ENCODE assay signal across 1 cellular context in genomic region chr9:37784640-37785483, GRCh38.
TF ChIP-seq lines count a peak whose summit lies in the region.

EXOSC3 (minus strand) TSS chr9:37785064; CDS start chr9:37785044, 20 bp downstream.

TF ChIP-seq in HEK293, 187 proteins besides CTCF, POLR2A, EP300 and RAD21 (continued from another document):
- TF ChIP-seq, protein P1, sequence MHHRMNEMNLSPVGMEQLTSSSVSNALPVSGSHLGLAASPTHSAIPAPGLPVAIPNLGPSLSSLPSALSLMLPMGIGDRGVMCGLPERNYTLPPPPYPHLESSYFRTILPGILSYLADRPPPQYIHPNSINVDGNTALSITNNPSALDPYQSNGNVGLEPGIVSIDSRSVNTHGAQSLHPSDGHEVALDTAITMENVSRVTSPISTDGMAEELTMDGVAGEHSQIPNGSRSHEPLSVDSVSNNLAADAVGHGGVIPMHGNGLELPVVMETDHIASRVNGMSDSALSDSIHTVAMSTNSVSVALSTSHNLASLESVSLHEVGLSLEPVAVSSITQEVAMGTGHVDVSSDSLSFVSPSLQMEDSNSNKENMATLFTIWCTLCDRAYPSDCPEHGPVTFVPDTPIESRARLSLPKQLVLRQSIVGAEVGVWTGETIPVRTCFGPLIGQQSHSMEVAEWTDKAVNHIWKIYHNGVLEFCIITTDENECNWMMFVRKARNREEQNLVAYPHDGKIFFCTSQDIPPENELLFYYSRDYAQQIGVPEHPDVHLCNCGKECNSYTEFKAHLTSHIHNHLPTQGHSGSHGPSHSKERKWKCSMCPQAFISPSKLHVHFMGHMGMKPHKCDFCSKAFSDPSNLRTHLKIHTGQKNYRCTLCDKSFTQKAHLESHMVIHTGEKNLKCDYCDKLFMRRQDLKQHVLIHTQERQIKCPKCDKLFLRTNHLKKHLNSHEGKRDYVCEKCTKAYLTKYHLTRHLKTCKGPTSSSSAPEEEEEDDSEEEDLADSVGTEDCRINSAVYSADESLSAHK (tag by site-specific recombination; IDR thresholded peaks at IDR 0.05): no peak
- 0 out of 2 replicates have a peak, but pooled peaks have one; percentile 63 for TF ChIP-seq ZFP69B (tag by site-specific recombination; IDR thresholded peaks at IDR 0.05)
- TF ChIP-seq ZNF623 (tag by site-specific recombination; IDR thresholded peaks at IDR 0.05): no peak
- peak; percentile 49 for TF ChIP-seq ZNF629 (tag by site-specific recombination; IDR thresholded peaks at IDR 0.05)
- TF ChIP-seq SCRT1 (tag by site-specific recombination; IDR thresholded peaks at IDR 0.05; ENCODE audit: borderline replicate concordance): no peak
- TF ChIP-seq EGR2 (tag by site-specific recombination; IDR thresholded peaks at IDR 0.05; ENCODE audit: low read depth): no peak
- TF ChIP-seq ZNF626 (tag by site-specific recombination; IDR thresholded peaks at IDR 0.05): no peak
- 0 out of 2 replicates have a peak, but pooled peaks have one; percentile 33 for TF ChIP-seq ZNF24 (tag by site-specific recombination; IDR thresholded peaks at IDR 0.05)
- TF ChIP-seq SCRT2 (tag by site-specific recombination; IDR thresholded peaks at IDR 0.05): no peak
- no peak for TF ChIP-seq ZNF837 (tag by site-specific recombination; IDR thresholded peaks at IDR 0.05)
- 0 out of 2 replicates have a peak, but pooled peaks have one; percentile 12 for TF ChIP-seq ZBTB8A (tag by site-specific recombination; IDR thresholded peaks at IDR 0.05)
- TF ChIP-seq, protein P2, sequence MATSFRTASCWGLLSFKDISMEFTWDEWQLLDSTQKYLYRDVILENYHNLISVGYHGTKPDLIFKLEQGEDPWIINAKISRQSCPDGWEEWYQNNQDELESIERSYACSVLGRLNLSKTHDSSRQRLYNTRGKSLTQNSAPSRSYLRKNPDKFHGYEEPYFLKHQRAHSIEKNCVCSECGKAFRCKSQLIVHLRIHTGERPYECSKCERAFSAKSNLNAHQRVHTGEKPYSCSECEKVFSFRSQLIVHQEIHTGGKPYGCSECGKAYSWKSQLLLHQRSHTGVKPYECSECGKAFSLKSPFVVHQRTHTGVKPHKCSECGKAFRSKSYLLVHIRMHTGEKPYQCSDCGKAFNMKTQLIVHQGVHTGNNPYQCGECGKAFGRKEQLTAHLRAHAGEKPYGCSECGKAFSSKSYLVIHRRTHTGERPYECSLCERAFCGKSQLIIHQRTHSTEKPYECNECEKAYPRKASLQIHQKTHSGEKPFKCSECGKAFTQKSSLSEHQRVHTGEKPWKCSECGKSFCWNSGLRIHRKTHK (tag by site-specific recombination; IDR thresholded peaks at IDR 0.05): no peak
- no peak for TF ChIP-seq KLF7 (tag by site-specific recombination; IDR thresholded peaks at IDR 0.05; ENCODE audit: borderline replicate concordance)
- TF ChIP-seq INSM2 (tag by site-specific recombination; IDR thresholded peaks at IDR 0.05): no peak
- TF ChIP-seq GLI4 (tag by site-specific recombination; IDR thresholded peaks at IDR 0.05): no peak
- TF ChIP-seq ZNF335 (tag by site-specific recombination; conservative IDR thresholded peaks at IDR 0.05): peak; percentile 91
- no peak for TF ChIP-seq TRIM28 (IDR thresholded peaks at IDR 0.05; ENCODE audit: borderline replicate concordance, low read length)
- TF ChIP-seq ZNF248 (tag by site-specific recombination; IDR thresholded peaks at IDR 0.05): no peak
- TF ChIP-seq ZNF23 (tag by site-specific recombination; IDR thresholded peaks at IDR 0.05; ENCODE audit: borderline replicate concordance): no peak
- peak; percentile 81 for TF ChIP-seq ZNF501 (tag by site-specific recombination; IDR thresholded peaks at IDR 0.05)
- TF ChIP-seq ZNF391 (tag by site-specific recombination; IDR thresholded peaks at IDR 0.05; ENCODE audit: borderline replicate concordance, low read depth): no peak
- TF ChIP-seq, protein P3, sequence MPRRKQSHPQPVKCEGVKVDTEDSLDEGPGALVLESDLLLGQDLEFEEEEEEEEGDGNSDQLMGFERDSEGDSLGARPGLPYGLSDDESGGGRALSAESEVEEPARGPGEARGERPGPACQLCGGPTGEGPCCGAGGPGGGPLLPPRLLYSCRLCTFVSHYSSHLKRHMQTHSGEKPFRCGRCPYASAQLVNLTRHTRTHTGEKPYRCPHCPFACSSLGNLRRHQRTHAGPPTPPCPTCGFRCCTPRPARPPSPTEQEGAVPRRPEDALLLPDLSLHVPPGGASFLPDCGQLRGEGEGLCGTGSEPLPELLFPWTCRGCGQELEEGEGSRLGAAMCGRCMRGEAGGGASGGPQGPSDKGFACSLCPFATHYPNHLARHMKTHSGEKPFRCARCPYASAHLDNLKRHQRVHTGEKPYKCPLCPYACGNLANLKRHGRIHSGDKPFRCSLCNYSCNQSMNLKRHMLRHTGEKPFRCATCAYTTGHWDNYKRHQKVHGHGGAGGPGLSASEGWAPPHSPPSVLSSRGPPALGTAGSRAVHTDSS (tag by site-specific recombination; IDR thresholded peaks at IDR 0.05): no peak
- no peak for TF ChIP-seq ZNF530 (tag by site-specific recombination; IDR thresholded peaks at IDR 0.05; ENCODE audit: low read depth)
- no peak for TF ChIP-seq ZNF529 (tag by site-specific recombination; IDR thresholded peaks at IDR 0.05; ENCODE audit: insufficient replicate concordance)
- TF ChIP-seq KLF9 (tag by site-specific recombination; IDR thresholded peaks at IDR 0.05; ENCODE audit: low read depth): peak; percentile 16; the same call in 1 of the 2 replicates
- no peak; the same call in 1 of the 2 replicates for TF ChIP-seq ZNF394 (tag by site-specific recombination; IDR thresholded peaks at IDR 0.05; ENCODE audit: borderline replicate concordance)
- no peak for TF ChIP-seq ZBTB1 (tag by site-specific recombination; IDR thresholded peaks at IDR 0.05)
- TF ChIP-seq ZSCAN23 (tag by site-specific recombination; IDR thresholded peaks at IDR 0.05): no peak
- peak; percentile 64 for TF ChIP-seq ZEB2 (tag by site-specific recombination; IDR thresholded peaks at IDR 0.05)
- no peak for TF ChIP-seq ZBTB10 (tag by site-specific recombination; IDR thresholded peaks at IDR 0.05)
- TF ChIP-seq ZNF140 (tag by site-specific recombination; IDR thresholded peaks at IDR 0.05): no peak
- TF ChIP-seq ZFHX2 (tag by site-specific recombination; conservative IDR thresholded peaks at IDR 0.05): no peak
- TF ChIP-seq ZNF2 (tag by site-specific recombination; IDR thresholded peaks at IDR 0.05): 0 out of 2 replicates have a peak, but pooled peaks have one; percentile 20
- peak; percentile 73 for TF ChIP-seq ZXDB (tag by site-specific recombination; IDR thresholded peaks at IDR 0.05)
- no peak for TF ChIP-seq GLIS1 (tag by site-specific recombination; IDR thresholded peaks at IDR 0.05)
- TF ChIP-seq, protein P4, sequence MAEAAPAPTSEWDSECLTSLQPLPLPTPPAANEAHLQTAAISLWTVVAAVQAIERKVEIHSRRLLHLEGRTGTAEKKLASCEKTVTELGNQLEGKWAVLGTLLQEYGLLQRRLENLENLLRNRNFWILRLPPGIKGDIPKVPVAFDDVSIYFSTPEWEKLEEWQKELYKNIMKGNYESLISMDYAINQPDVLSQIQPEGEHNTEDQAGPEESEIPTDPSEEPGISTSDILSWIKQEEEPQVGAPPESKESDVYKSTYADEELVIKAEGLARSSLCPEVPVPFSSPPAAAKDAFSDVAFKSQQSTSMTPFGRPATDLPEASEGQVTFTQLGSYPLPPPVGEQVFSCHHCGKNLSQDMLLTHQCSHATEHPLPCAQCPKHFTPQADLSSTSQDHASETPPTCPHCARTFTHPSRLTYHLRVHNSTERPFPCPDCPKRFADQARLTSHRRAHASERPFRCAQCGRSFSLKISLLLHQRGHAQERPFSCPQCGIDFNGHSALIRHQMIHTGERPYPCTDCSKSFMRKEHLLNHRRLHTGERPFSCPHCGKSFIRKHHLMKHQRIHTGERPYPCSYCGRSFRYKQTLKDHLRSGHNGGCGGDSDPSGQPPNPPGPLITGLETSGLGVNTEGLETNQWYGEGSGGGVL (tag by site-specific recombination; IDR thresholded peaks at IDR 0.05): no peak
- TF ChIP-seq HOXC10 (CRISPR knock-in tag; IDR thresholded peaks at IDR 0.05): 0 out of 2 replicates have a peak, but pooled peaks have one; percentile 16
- TF ChIP-seq ZNF114 (tag by site-specific recombination; IDR thresholded peaks at IDR 0.05): no peak
- TF ChIP-seq, protein P5, sequence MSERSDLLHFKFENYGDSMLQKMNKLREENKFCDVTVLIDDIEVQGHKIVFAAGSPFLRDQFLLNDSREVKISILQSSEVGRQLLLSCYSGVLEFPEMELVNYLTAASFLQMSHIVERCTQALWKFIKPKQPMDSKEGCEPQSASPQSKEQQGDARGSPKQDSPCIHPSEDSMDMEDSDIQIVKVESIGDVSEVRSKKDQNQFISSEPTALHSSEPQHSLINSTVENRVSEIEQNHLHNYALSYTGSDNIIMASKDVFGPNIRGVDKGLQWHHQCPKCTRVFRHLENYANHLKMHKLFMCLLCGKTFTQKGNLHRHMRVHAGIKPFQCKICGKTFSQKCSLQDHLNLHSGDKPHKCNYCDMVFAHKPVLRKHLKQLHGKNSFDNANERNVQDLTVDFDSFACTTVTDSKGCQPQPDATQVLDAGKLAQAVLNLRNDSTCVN (tag by site-specific recombination; optimal IDR thresholded peaks at IDR 0.05): peak; percentile 96
- TF ChIP-seq, protein P6, sequence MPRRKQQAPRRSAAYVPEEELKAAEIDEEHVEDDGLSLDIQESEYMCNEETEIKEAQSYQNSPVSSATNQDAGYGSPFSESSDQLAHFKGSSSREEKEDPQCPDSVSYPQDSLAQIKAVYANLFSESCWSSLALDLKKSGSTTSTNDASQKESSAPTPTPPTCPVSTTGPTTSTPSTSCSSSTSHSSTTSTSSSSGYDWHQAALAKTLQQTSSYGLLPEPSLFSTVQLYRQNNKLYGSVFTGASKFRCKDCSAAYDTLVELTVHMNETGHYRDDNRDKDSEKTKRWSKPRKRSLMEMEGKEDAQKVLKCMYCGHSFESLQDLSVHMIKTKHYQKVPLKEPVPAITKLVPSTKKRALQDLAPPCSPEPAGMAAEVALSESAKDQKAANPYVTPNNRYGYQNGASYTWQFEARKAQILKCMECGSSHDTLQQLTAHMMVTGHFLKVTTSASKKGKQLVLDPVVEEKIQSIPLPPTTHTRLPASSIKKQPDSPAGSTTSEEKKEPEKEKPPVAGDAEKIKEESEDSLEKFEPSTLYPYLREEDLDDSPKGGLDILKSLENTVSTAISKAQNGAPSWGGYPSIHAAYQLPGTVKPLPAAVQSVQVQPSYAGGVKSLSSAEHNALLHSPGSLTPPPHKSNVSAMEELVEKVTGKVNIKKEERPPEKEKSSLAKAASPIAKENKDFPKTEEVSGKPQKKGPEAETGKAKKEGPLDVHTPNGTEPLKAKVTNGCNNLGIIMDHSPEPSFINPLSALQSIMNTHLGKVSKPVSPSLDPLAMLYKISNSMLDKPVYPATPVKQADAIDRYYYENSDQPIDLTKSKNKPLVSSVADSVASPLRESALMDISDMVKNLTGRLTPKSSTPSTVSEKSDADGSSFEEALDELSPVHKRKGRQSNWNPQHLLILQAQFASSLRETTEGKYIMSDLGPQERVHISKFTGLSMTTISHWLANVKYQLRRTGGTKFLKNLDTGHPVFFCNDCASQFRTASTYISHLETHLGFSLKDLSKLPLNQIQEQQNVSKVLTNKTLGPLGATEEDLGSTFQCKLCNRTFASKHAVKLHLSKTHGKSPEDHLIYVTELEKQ (tag by site-specific recombination; IDR thresholded peaks at IDR 0.05; ENCODE audit: borderline replicate concordance): no peak
- no peak for TF ChIP-seq ZNF18 (tag by site-specific recombination; IDR thresholded peaks at IDR 0.05)
